ENCODE assay signal across 20 cellular contexts in the genomic region with DNA sequence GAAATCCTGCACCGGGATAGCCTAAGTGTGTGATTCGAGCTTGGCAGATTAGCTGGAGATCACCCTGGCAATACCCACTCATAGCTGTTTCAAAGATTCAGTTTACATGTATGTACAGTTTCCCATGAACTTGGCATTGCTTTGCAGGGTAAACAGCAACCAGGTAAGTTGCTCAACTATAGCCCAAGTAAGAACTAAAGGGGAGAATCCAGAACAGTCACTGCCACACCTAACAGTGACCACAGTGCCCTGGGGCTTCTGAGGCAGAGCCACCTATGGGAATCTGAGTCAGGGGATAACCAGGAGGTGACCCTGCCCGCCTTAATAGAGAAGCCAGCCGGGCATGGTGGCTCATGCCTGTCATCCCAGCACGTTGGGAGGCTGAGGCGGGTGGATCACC. TPM values are rescaled to one million over a fixed set of nuclear protein-coding genes. Genes with fewer than 3 reads are reported as not detected.
DNase-seq lines count a peak whose midpoint lies in the region; ATAC-seq and TF ChIP-seq lines count a peak whose summit lies in the region.
"Had no signal": no experiment of that assay in that cellular context is flagged by ENCODE, and none has a peak within 500 bp of the region (broad histone marks: within the 10 kb centered on the region; RNA-seq: fewer than 3 reads in every experiment).

No MANE protein-coding gene starts in this region.

- no peak overlapping the region for H3K9ac ChIP-seq in PC-3 (ENCODE audit: low read length)
- H3K9ac ChIP-seq in mammary epithelial cell (ENCODE audit: insufficient read depth, low read length): no peak overlapping the region
- no peak overlapping the region for H3K9ac ChIP-seq in trophoblast cell (ENCODE audit: low read length)

- no peak overlapping the region for H4K91ac ChIP-seq in trophoblast cell (ENCODE audit: low read depth, low read length)

- ATAC-seq in PC-3 (peak; percentile 62), foreskin keratinocyte (peak; percentile 88)
- ATAC-seq: GM23338 had no signal

- H2BK120ac ChIP-seq in trophoblast cell (ENCODE audit: insufficient read depth, low read length, poor library complexity): no peak overlapping the region

- POLR2A ChIA-PET in PC-3 (lab: Charles Lee; ENCODE audit: unreplicated experiment): no interaction called here

- no peaks in the 10 kb centered on the region for H4K20me1 ChIP-seq in PC-3 (ENCODE audit: low read length)
- no peaks in the 10 kb centered on the region for H4K20me1 ChIP-seq in mammary epithelial cell (ENCODE audit: insufficient read depth, low read length)

- H2AFZ ChIP-seq in PC-3 (ENCODE audit: low read length) (no peak overlapping the region), mammary epithelial cell (ENCODE audit: low read depth, low read length) (no peak overlapping the region), trophoblast cell (ENCODE audit: insufficient read depth, low read length, poor library complexity) (no peak overlapping the region)
- H2AFZ ChIP-seq: GM23338 had no signal

- H3K23ac ChIP-seq in trophoblast cell (ENCODE audit: low read length): no peak overlapping the region

- H3K9me3 ChIP-seq in PC-3 (ENCODE audit: low read length): no peaks in the 10 kb centered on the region
- H3K9me3 ChIP-seq in mammary epithelial cell (replicated peaks; ENCODE audit: insufficient read depth, low read length): no peaks in the 10 kb centered on the region
- H3K9me3 ChIP-seq in trophoblast cell (ENCODE audit: insufficient read depth, low read depth, low read length): peaks cover 2% of the 10 kb centered on the region
- no peaks in the 10 kb centered on the region for H3K9me3 ChIP-seq in right atrium auricular region
- H3K9me3 ChIP-seq: Caco-2, HAP-1 had no signal

- H4K12ac ChIP-seq in trophoblast cell (ENCODE audit: low read depth, low read length): no peak overlapping the region

- no peaks in the 10 kb centered on the region for H3F3A ChIP-seq in PC-3 (ENCODE audit: low read length, unreplicated experiment)

- no peak overlapping the region for H4K8ac ChIP-seq in trophoblast cell (ENCODE audit: low read depth, low read length)

- no TSS peak for BruUV-seq in PC-3 (replicated peaks; lab: Mats Ljungman, UMichigan)
- no TSS peak for BruUV-seq in mammary epithelial cell (replicated peaks; lab: Mats Ljungman, UMichigan)

- H3K4me2 ChIP-seq in PC-3 (ENCODE audit: low read length) (no peak overlapping the region), mammary epithelial cell (ENCODE audit: insufficient read depth, low read depth, low read length) (no peak overlapping the region), trophoblast cell (ENCODE audit: low read length) (no peak overlapping the region)
- H3K4me2 ChIP-seq: GM23338 had no signal

- DNase-seq in PC-3 (peak; percentile 82), mammary epithelial cell (peak; percentile 95), foreskin keratinocyte (peak; percentile 64 to 87), trophoblast cell (peak; percentile 34 to 49), right atrium auricular region (ENCODE audit: low spot score) (no peak), islet precursor cell (no peak), NCI-H1092 treated with DMSO at 0.1 percent for 48 hours (lab: John Stamatoyannopoulos, UW) (no peak), mucosa of gallbladder (ENCODE audit: low spot score) (no peak)
- DNase-seq: Caco-2; CD4-positive, alpha-beta memory T cell; DMS 273 treated with DMSO at 0.1 percent for 48 hours; DMS79 treated with DMSO at 0.1 percent for 48 hours; NCI-H1417; NCI-H1694 treated with DMSO at 0.1 percent for 48 hours; NCI-H2081 treated with DMSO at 0.1 percent for 48 hours; NCI-H2171 treated with DMSO at 0.1 percent for 48 hours; NCI-H526; SHP77 had no signal

- H2AK5ac ChIP-seq in trophoblast cell (ENCODE audit: low read length): no peak overlapping the region

- CTCF ChIA-PET in PC-3 (lab: Charles Lee) (no interaction called here), mammary epithelial cell (lab: Charles Lee; ENCODE audit: low non-redundant PET) (no interaction called here)

- H3K79me2 ChIP-seq in PC-3 (ENCODE audit: low read length) (no peaks in the 10 kb centered on the region), mammary epithelial cell (ENCODE audit: insufficient read depth, low read length) (no peaks in the 10 kb centered on the region), trophoblast cell (ENCODE audit: control insufficient read depth, insufficient read depth, low read length, poor library complexity) (no peaks in the 10 kb centered on the region)

- peaks cover 4% of the 10 kb centered on the region; the same call in 1 of the 2 replicates for H3K4me1 ChIP-seq in PC-3 (ENCODE audit: insufficient read depth, low read length)
- peaks cover 11% of the 10 kb centered on the region for H3K4me1 ChIP-seq in mammary epithelial cell (ENCODE audit: insufficient read depth, low read length)
- H3K4me1 ChIP-seq in foreskin keratinocyte: peaks cover 3% of the 10 kb centered on the region
- no peaks in the 10 kb centered on the region for H3K4me1 ChIP-seq in trophoblast cell (ENCODE audit: control insufficient read depth in 1 of 2, insufficient read depth in 2 of 2, low read length in 2 of 2)
- no peaks in the 10 kb centered on the region for H3K4me1 ChIP-seq in right atrium auricular region
- H3K4me1 ChIP-seq: Caco-2, HAP-1 had no signal

- H3K27me3 ChIP-seq in PC-3 (ENCODE audit: low read length) (no peaks in the 10 kb centered on the region), mammary epithelial cell (ENCODE audit: insufficient read depth, low read length) (no peaks in the 10 kb centered on the region), foreskin keratinocyte (no peaks in the 10 kb centered on the region), trophoblast cell (ENCODE audit: insufficient read depth, low read length) (no peaks in the 10 kb centered on the region), right atrium auricular region (no peaks in the 10 kb centered on the region)

- 41% methylated on average over 4 of the region's 6 CpGs for WGBS in mammary epithelial cell (ENCODE audit: low coverage, missing lambda C conversion rate)
- WGBS in trophoblast cell (ENCODE audit: extremely low coverage, insufficient coverage, insufficient read length): no CpG with 5 or more reads among the region's 6 CpGs

- intact Hi-C loops in PC-3 (cut with micrococcal nuclease) (no loop called here), mammary epithelial cell (cut with micrococcal nuclease) (no loop called here)

- in situ Hi-C loops in mammary epithelial cell (cut with MboI; ENCODE audit: low sequenced_read_pairs in 2 of 2): no loop called here

- dilution Hi-C loops in mammary epithelial cell (cut with HindIII; ENCODE audit: low sequenced_read_pairs): no loop called here

- no peak overlapping the region for H2BK12ac ChIP-seq in trophoblast cell (ENCODE audit: low read length)

- peaks cover 33% of the 10 kb centered on the region; the same call in 1 of the 2 replicates for H3K36me3 ChIP-seq in PC-3 (ENCODE audit: low read depth, low read length)
- peaks cover 15% of the 10 kb centered on the region for H3K36me3 ChIP-seq in mammary epithelial cell (ENCODE audit: insufficient read depth, low read length)
- H3K36me3 ChIP-seq in trophoblast cell (ENCODE audit: control insufficient read depth in 1 of 2, insufficient read depth in 2 of 2, low read length in 2 of 2): peaks cover 23 to 30% of the 10 kb centered on the region in 2 experiments
- H3K36me3 ChIP-seq in right atrium auricular region: peaks cover 77% of the 10 kb centered on the region

- no peak overlapping the region for H3K18ac ChIP-seq in trophoblast cell (ENCODE audit: low read length)

- H3K14ac ChIP-seq in trophoblast cell (ENCODE audit: low read length): no peak overlapping the region

- no peaks in the 10 kb centered on the region for H3K9me2 ChIP-seq in PC-3 (replicated peaks; ENCODE audit: low read length)

- H3K27ac ChIP-seq in PC-3 (ENCODE audit: low read length) (peak overlapping the region; percentile 33; the same call in 1 of the 2 replicates), mammary epithelial cell (ENCODE audit: insufficient read depth, low read depth, low read length) (no peak overlapping the region), foreskin keratinocyte (peak overlapping the region; percentile 50), trophoblast cell (ENCODE audit: low read depth, low read length) (no peak overlapping the region), right atrium auricular region (no peak overlapping the region)

- TF ChIP-seq CTCF in PC-3 (conservative IDR thresholded peaks at IDR 0.05; ENCODE audit: low read depth, low read length) (no peak), mammary epithelial cell (conservative IDR thresholded peaks at IDR 0.05 in 1 of 2, IDR thresholded peaks at IDR 0.05 in 1 of 2; ENCODE audit: extremely low read depth in 1 of 2, insufficient read depth in 1 of 2, low read depth in 1 of 2, low read length in 2 of 2) (no peak), foreskin keratinocyte (conservative IDR thresholded peaks at IDR 0.05) (no peak), right atrium auricular region (IDR thresholded peaks at IDR 0.05) (no peak)

- H3K79me1 ChIP-seq in trophoblast cell (ENCODE audit: low read length): no peaks in the 10 kb centered on the region

- no peak overlapping the region for H3K4me3 ChIP-seq in PC-3 (ENCODE audit: low read length)
- H3K4me3 ChIP-seq in mammary epithelial cell (replicated peaks in 1 of 3; ENCODE audit: insufficient read depth in 1 of 3, low read depth in 2 of 3, low read length in 3 of 3): no peak overlapping the region
- no peak overlapping the region for H3K4me3 ChIP-seq in trophoblast cell (ENCODE audit: low read depth, low read length)
- no peak overlapping the region for H3K4me3 ChIP-seq in right atrium auricular region
- H3K4me3 ChIP-seq: GM23338, HAP-1 had no signal

- no peak overlapping the region for H3K4ac ChIP-seq in trophoblast cell (ENCODE audit: low read depth, low read length)

- no peak overlapping the region for H2BK5ac ChIP-seq in trophoblast cell (ENCODE audit: low read depth, low read length, poor library complexity)

RNA-seq across cellular contexts. Expression of a gene that starts 15.9 kb away (rescaled TPM):
- total RNA-seq in PC-3 (2014; rRNA removed): 32.5 and 38.6 TPM in 2 replicates
- total RNA-seq in mammary epithelial cell: 10 to 100 TPM in 1 of 2 donors, 1 to 10 TPM in 1; 7.5 to 15.0 TPM
- 4.7 TPM for polyA plus RNA-seq in mammary epithelial cell
- polyA minus RNA-seq in mammary epithelial cell: 6.4 TPM
- 9.9 and 10.9 TPM in 2 replicates for total RNA-seq in foreskin keratinocyte
- 6.3 and 7.6 TPM in 2 replicates for polyA plus RNA-seq in foreskin keratinocyte
- polyA plus RNA-seq in trophoblast cell (2013): 7.8 and 8.2 TPM in 2 replicates
- 1 to 10 TPM; 3.5 to 6.1 TPM for total RNA-seq in right atrium auricular region
- 23.9 TPM for total RNA-seq in mucosa of gallbladder

Comparison
In these comparisons a context has a peak if more than half of its experiments do, and no peak if none do; other contexts are left out.
1. DNase-seq: peak in PC-3 (single experiment), mammary epithelial cell (single experiment), foreskin keratinocyte (2 of 2) and trophoblast cell (2 of 2); none in right atrium auricular region (single experiment), islet precursor cell (single experiment), NCI-H1092 treated with DMSO at 0.1 percent for 48 hours (single experiment) and mucosa of gallbladder (single experiment).
2. H3K27ac ChIP-seq: peak in PC-3 (single experiment) and foreskin keratinocyte (single experiment); none in mammary epithelial cell (single experiment), trophoblast cell (single experiment) and right atrium auricular region (0 of 2).